ENCODE assay signal across 8 cellular contexts in genomic region chr11:116927163-116927772, GRCh38.
DNase-seq lines count a peak whose midpoint lies in the region; ATAC-seq and TF ChIP-seq lines count a peak whose summit lies in the region.

No MANE protein-coding gene starts in this region.

- POLR2A ChIA-PET in A673 (lab: Charles Lee; ENCODE audit: low non-redundant PET), result interaction anchor here (0.7 kb wide), 1 partner anchor 15 kb away, joined by 7 read pairs; no protein-coding TSS in a partner anchor

- H3K4me3 ChIP-seq in A673 (ENCODE audit: low read depth, low read length, poor library complexity, severe bottlenecking) (no peak overlapping the region), HL-60 (replicated peaks; ENCODE audit: insufficient read depth, low read length) (no peak overlapping the region), hepatocyte (no peak overlapping the region)

- intact Hi-C loops in A673 (cut with micrococcal nuclease; ENCODE audit: unreplicated experiment), result no loop called here

- H3K27me3 ChIP-seq in A673 (replicated peaks; ENCODE audit: insufficient read depth, low read depth, low read length, poor library complexity) (no peaks in the 10 kb centered on the region), HL-60 (ENCODE audit: insufficient read depth, poor library complexity, severe bottlenecking) (no peaks in the 10 kb centered on the region), hepatocyte (no peaks in the 10 kb centered on the region)

- no peaks in the 10 kb centered on the region for H3K9me2 ChIP-seq in hepatocyte (replicated peaks; ENCODE audit: insufficient read depth)

- CTCF ChIA-PET in A673 (lab: Charles Lee), result interaction anchor here (0.6 to 0.7 kb wide), 3 partner anchors 18 to 181 kb away, joined by 3 to 5 read pairs (median 4); no protein-coding TSS in a partner anchor

- no peak for ATAC-seq in HG03108 (IDR thresholded peaks at IDR 0.05; ENCODE audit: unreplicated experiment)

- TF ChIP-seq CTCF in A673 (conservative IDR thresholded peaks at IDR 0.05; ENCODE audit: low read depth, low read length), result peak; percentile 55
- TF ChIP-seq CTCF in HL-60 (IDR thresholded peaks at IDR 0.05; ENCODE audit: insufficient read depth, low read length), result no peak
- peak; percentile 17 for TF ChIP-seq CTCF in hepatocyte (IDR thresholded peaks at IDR 0.05; ENCODE audit: poor library complexity)

- 83% methylated on average over 6 of the region's 6 CpGs for WGBS in hepatocyte (ENCODE audit: low lambda C conversion rate, missing lambda C conversion rate)

- DNase-seq in A673 (ENCODE audit: low spot score) (peak; percentile 52), HL-60 (ENCODE audit: low read depth in 1 of 2, low spot score in 1 of 2) (no peak), activated T-cell treated with anti-CD3 and anti-CD28 coated beads for 24 hours (ENCODE audit: low read depth) (peak; percentile 22), hepatocyte (ENCODE audit: low spot score) (no peak), NCI-H446 treated with DMSO at 0.1 percent for 48 hours (lab: John Stamatoyannopoulos, UW) (no peak), G401 (ENCODE audit: low spot score) (no peak), HuH-7.5 (ENCODE audit: low spot score) (no peak)

- no peaks in the 10 kb centered on the region for H4K20me1 ChIP-seq in hepatocyte (ENCODE audit: insufficient read depth, poor library complexity, severe bottlenecking)

- H3K9me3 ChIP-seq in A673 (ENCODE audit: low read depth, low read length, poor library complexity, severe bottlenecking) (no peaks in the 10 kb centered on the region), hepatocyte (ENCODE audit: low read depth) (no peaks in the 10 kb centered on the region)

- H2AFZ ChIP-seq in hepatocyte, result no peak overlapping the region

- H3K36me3 ChIP-seq in A673 (ENCODE audit: insufficient read depth, low read length, poor library complexity, severe bottlenecking), result peaks cover 18% of the 10 kb centered on the region
- H3K36me3 ChIP-seq in hepatocyte (replicated peaks; ENCODE audit: insufficient read depth, low read depth), result no peaks in the 10 kb centered on the region

- H3K4me1 ChIP-seq in A673 (ENCODE audit: insufficient read depth, low read length, poor library complexity, severe bottlenecking) (peaks cover 30% of the 10 kb centered on the region), hepatocyte (ENCODE audit: insufficient read depth) (peaks cover 11% of the 10 kb centered on the region)

- H3K27ac ChIP-seq in A673 (ENCODE audit: low read depth, low read length, poor library complexity, severe bottlenecking) (no peak overlapping the region), HL-60 (replicated peaks) (peak overlapping the region; percentile 74), hepatocyte (no peak overlapping the region)

- BruUV-seq in A673 (replicated peaks; lab: Mats Ljungman, UMichigan), result no TSS peak

- in situ Hi-C loops in G401 (cut with HindIII; ENCODE audit: low sequenced_read_pairs), result no loop called here

- H3K79me2 ChIP-seq in hepatocyte, result peaks cover 3% of the 10 kb centered on the region

- no peak overlapping the region for H3K4me2 ChIP-seq in hepatocyte

Comparison
In these comparisons a context has a peak if more than half of its experiments do, and no peak if none do; other contexts are left out.
1. DNase-seq: peak in A673 (single experiment) and activated T-cell treated with anti-CD3 and anti-CD28 coated beads for 24 hours (single experiment); none in HL-60 (0 of 2), hepatocyte (single experiment), NCI-H446 treated with DMSO at 0.1 percent for 48 hours (single experiment), G401 (single experiment) and HuH-7.5 (single experiment).